Comparison of ENCODE assay signal across 19 cellular contexts in the genomic region with DNA sequence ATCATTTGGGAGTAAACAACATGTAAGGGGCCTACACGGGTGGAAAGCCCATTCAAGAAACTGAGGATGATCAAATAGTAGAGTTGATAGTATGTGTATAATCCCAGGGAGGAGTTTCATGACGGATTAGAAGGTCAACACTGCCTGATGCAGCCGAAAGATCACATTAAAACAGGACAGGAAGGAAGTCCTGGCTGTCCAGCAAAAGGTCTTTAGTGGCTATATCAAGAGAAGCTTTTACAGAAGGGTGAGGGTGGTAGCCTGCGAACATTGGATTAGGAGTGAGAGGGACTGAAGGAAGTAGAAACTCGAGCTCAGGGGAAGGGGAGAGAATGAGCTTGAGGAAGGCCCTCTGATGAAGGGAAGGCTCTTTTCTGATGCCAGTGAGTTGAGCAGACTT. TPM values are rescaled to one million over a fixed set of nuclear protein-coding genes. Genes with fewer than 3 reads are reported as not detected.
DNase-seq lines count a peak whose midpoint lies in the region; ATAC-seq and TF ChIP-seq lines count a peak whose summit lies in the region.
"Had no signal": no experiment of that assay in that cellular context is flagged by ENCODE, and none has a peak within 500 bp of the region (broad histone marks: within the 10 kb centered on the region; RNA-seq: fewer than 3 reads in every experiment).

No MANE protein-coding gene starts in this region.

- POLR2A ChIA-PET in CD8-positive, alpha-beta memory T cell (lab: Charles Lee): no interaction called here

- peaks cover 13 to 23% (median 14%) of the 10 kb centered on the region in 3 donors for H3K4me1 Mint-ChIP-seq in CD8-positive, alpha-beta memory T cell
- peaks cover 10% of the 10 kb centered on the region; the same call in 2 of the 3 replicates for H3K4me1 Mint-ChIP-seq in GM23338
- peaks cover 40% of the 10 kb centered on the region for H3K4me1 Mint-ChIP-seq in dendritic cell treated with granulocyte-macrophage colony-stimulating factor and Interleukin-4, amounts not matched to agents 40 ng/mL and 50 ng/mL, for 4 days (ENCODE audit: low read depth)
- peaks cover 19% of the 10 kb centered on the region for H3K4me1 Mint-ChIP-seq in memory B cell

- H3K4me3 ChIP-seq in CD8-positive, alpha-beta memory T cell (ENCODE audit: low read length): no peak overlapping the region
- no peak overlapping the region for H3K4me3 ChIP-seq in GM23338

- H3K27ac Mint-ChIP-seq in CD8-positive, alpha-beta memory T cell: peak overlapping the region in 1 of 8 donors; percentile 35
- H3K27ac Mint-ChIP-seq in GM23338 (peak overlapping the region; percentile 38; the same call in 1 of the 2 replicates), memory B cell (peak overlapping the region; percentile 29)
- peak overlapping the region; percentile 10 for H3K27ac Mint-ChIP-seq in dendritic cell treated with granulocyte-macrophage colony-stimulating factor and Interleukin-4, amounts not matched to agents 40 ng/mL and 50 ng/mL, for 4 days
- H3K27ac Mint-ChIP-seq: CD8-positive, alpha-beta T cell had no signal

- H3K9me3 Mint-ChIP-seq in CD8-positive, alpha-beta memory T cell: no peaks in the 10 kb centered on the region
- H3K9me3 Mint-ChIP-seq in GM23338: no peaks in the 10 kb centered on the region
- H3K9me3 Mint-ChIP-seq in dendritic cell treated with granulocyte-macrophage colony-stimulating factor and Interleukin-4, amounts not matched to agents 40 ng/mL and 50 ng/mL, for 4 days: no peaks in the 10 kb centered on the region
- no peaks in the 10 kb centered on the region for H3K9me3 Mint-ChIP-seq in memory B cell
- H3K9me3 Mint-ChIP-seq: CD8-positive, alpha-beta T cell had no signal

- H3F3A ChIP-seq in GM23338 (replicated peaks; ENCODE audit: low read depth): no peaks in the 10 kb centered on the region

- H3K36me3 ChIP-seq in CD8-positive, alpha-beta memory T cell (ENCODE audit: insufficient read depth, low read length): no peaks in the 10 kb centered on the region
- H3K36me3 ChIP-seq in GM23338 (ENCODE audit: insufficient read depth): no peaks in the 10 kb centered on the region
- H3K36me3 ChIP-seq: BE2C had no signal

- peak overlapping the region; percentile 22 for H3K27ac ChIP-seq in CD8-positive, alpha-beta memory T cell (ENCODE audit: low read depth, low read length)
- H3K27ac ChIP-seq in GM23338 (ENCODE audit: low read depth): no peak overlapping the region

- H3K4me1 ChIP-seq in CD8-positive, alpha-beta memory T cell (ENCODE audit: insufficient read depth, low read length): peaks cover 6% of the 10 kb centered on the region
- no peaks in the 10 kb centered on the region for H3K4me1 ChIP-seq in GM23338 (ENCODE audit: insufficient read depth)
- H3K4me1 ChIP-seq: BE2C had no signal

- H2AFZ ChIP-seq in GM23338: no peak overlapping the region; the same call in 1 of the 2 replicates

- H3K27me3 Mint-ChIP-seq in CD8-positive, alpha-beta memory T cell: no peaks in the 10 kb centered on the region
- H3K27me3 Mint-ChIP-seq in GM23338 (ENCODE audit: insufficient read depth, low read depth, poor library complexity): peaks cover 3% of the 10 kb centered on the region
- no peaks in the 10 kb centered on the region for H3K27me3 Mint-ChIP-seq in dendritic cell treated with granulocyte-macrophage colony-stimulating factor and Interleukin-4, amounts not matched to agents 40 ng/mL and 50 ng/mL, for 4 days
- no peaks in the 10 kb centered on the region for H3K27me3 Mint-ChIP-seq in memory B cell

- H3K9me3 ChIP-seq in CD8-positive, alpha-beta memory T cell (ENCODE audit: low read length): no peaks in the 10 kb centered on the region
- H3K9me3 ChIP-seq: BE2C had no signal

- TF ChIP-seq CTCF in GM23338 (conservative IDR thresholded peaks at IDR 0.05; ENCODE audit: low read depth in 2 of 2): no peak

- CTCF ChIA-PET in CD8-positive, alpha-beta memory T cell (lab: Charles Lee): no interaction called here

- no peaks in the 10 kb centered on the region for H3K79me2 ChIP-seq in GM23338 (replicated peaks; ENCODE audit: insufficient read depth)

- intact Hi-C loops in dendritic cell treated with granulocyte-macrophage colony-stimulating factor and Interleukin-4, amounts not matched to agents 40 ng/mL and 50 ng/mL, for 4 days (cut with micrococcal nuclease): no loop called here

- H3K27me3 ChIP-seq in CD8-positive, alpha-beta memory T cell (ENCODE audit: insufficient read depth, low read length, poor library complexity, severe bottlenecking): no peaks in the 10 kb centered on the region
- H3K27me3 ChIP-seq in GM23338 (ENCODE audit: insufficient read depth): no peaks in the 10 kb centered on the region

- no peak overlapping the region for H3K4me3 Mint-ChIP-seq in CD8-positive, alpha-beta memory T cell
- H3K4me3 Mint-ChIP-seq in GM23338 (no peak overlapping the region), memory B cell (no peak overlapping the region)
- no peak overlapping the region for H3K4me3 Mint-ChIP-seq in dendritic cell treated with granulocyte-macrophage colony-stimulating factor and Interleukin-4, amounts not matched to agents 40 ng/mL and 50 ng/mL, for 4 days
- H3K4me3 Mint-ChIP-seq: CD8-positive, alpha-beta T cell; H9 had no signal

- no peak for ATAC-seq in GM23338
- ATAC-seq in memory B cell (ENCODE audit: low read depth): no peak
- no peak for ATAC-seq in GM19455 (IDR thresholded peaks at IDR 0.05; ENCODE audit: unreplicated experiment)
- ATAC-seq: CD8-positive, alpha-beta T cell; HepG2 had no signal

- no peaks in the 10 kb centered on the region for H4K20me1 ChIP-seq in GM23338 (replicated peaks; ENCODE audit: insufficient read depth)

- peaks cover 0 to 3% (median 0%) of the 10 kb centered on the region in 3 donors for H3K36me3 Mint-ChIP-seq in CD8-positive, alpha-beta memory T cell
- no peaks in the 10 kb centered on the region for H3K36me3 Mint-ChIP-seq in GM23338 (ENCODE audit: low read depth)
- H3K36me3 Mint-ChIP-seq in dendritic cell treated with granulocyte-macrophage colony-stimulating factor and Interleukin-4, amounts not matched to agents 40 ng/mL and 50 ng/mL, for 4 days (ENCODE audit: low read depth): peaks cover 25% of the 10 kb centered on the region
- H3K36me3 Mint-ChIP-seq in memory B cell: peaks cover 11% of the 10 kb centered on the region
- H3K36me3 Mint-ChIP-seq: CD8-positive, alpha-beta T cell had no signal

- H3K9me2 ChIP-seq in GM23338 (ENCODE audit: insufficient read depth): no peaks in the 10 kb centered on the region

- H3K4me2 ChIP-seq in GM23338: no peak overlapping the region

- DNase-seq in CD8-positive, alpha-beta memory T cell: no peak
- no peak for DNase-seq in GM23338 (ENCODE audit: low spot score)
- DNase-seq in memory B cell (ENCODE audit: low spot score in 2 of 2): no peak
- no peak for DNase-seq in DMS153 (lab: John Stamatoyannopoulos, UW)
- no peak for DNase-seq in ecto neural progenitor cell (ENCODE audit: low spot score)
- DNase-seq: BE2C; CD8-positive, alpha-beta T cell; DMS 273 treated with DMSO at 0.1 percent for 48 hours; H9; NCI-H1417; NCI-H1930; NCI-H2171; NCI-H446 treated with DMSO at 0.1 percent for 48 hours; NCI-H774; SHP77 had no signal

TF ChIP-seq in GM23338, 12 proteins besides CTCF, POLR2A, EP300 and RAD21:
- no peak for TF ChIP-seq POLR2AphosphoS5 (IDR thresholded peaks at IDR 0.05; ENCODE audit: low read depth)
TF ChIP-seq in GM23338: peak in this region for 0.

RNA-seq across cellular contexts. Expression of a gene that starts 36.0 kb away (rescaled TPM):
- 100 to 1,000 TPM; 136 to 141 TPM for total RNA-seq in CD8-positive, alpha-beta memory T cell
- 71.6 TPM for polyA plus RNA-seq in CD8-positive, alpha-beta memory T cell
- 0.50 and 0.94 TPM in 2 replicates for total RNA-seq in GM23338 (2014; rRNA removed; shearing (Covaris generic))
- polyA plus RNA-seq in GM23338 (2016; fragmentation: Nextera tagmentation; extraction: Ambion mirVana): 1.2 and 2.6 TPM in 2 replicates
- polyA plus RNA-seq: AG04450 had no signal

Comparison
In these comparisons a context has a peak if more than half of its experiments do, and no peak if none do; other contexts are left out.
1. RNA of a gene that starts 36.0 kb away (total RNA-seq): 136 to 141 TPM in CD8-positive, alpha-beta memory T cell; 0.50 to 0.94 TPM in GM23338; every median in the first group is over 10 times any median in the second.